In genomic region chr6:142746524-142746923, GRCh38 we compare ENCODE assay signal across 8 cellular contexts.
DNase-seq lines count a peak whose midpoint lies in the region; ATAC-seq and TF ChIP-seq lines count a peak whose summit lies in the region.

No MANE protein-coding gene starts in this region.

- POLR2A ChIA-PET in activated CD4-positive, alpha-beta T cell treated with anti-CD3 and anti-CD28 coated beads, Interleukin-2, amount 10 ng/mL, durations not matched to agents 7 days and 5 days (lab: Charles Lee): no interaction called here

- H3K27me3 ChIP-seq in spleen (replicated peaks in 1 of 7): no peaks in the 10 kb centered on the region
- H3K27me3 ChIP-seq in aorta (ENCODE audit: control insufficient read depth in 1 of 2, insufficient read depth in 2 of 2, low read length in 1 of 2): no peaks in the 10 kb centered on the region

- no peak for TF ChIP-seq POLR2A in spleen (IDR thresholded peaks at IDR 0.05)

- H3K36me3 ChIP-seq in spleen (no peaks in the 10 kb centered on the region), aorta (ENCODE audit: control insufficient read depth in 1 of 2, insufficient read depth in 2 of 2, low read length in 1 of 2) (no peaks in the 10 kb centered on the region)

- WGBS in spleen, 5 donors: 83 to 94% (median 85%) methylated on average over 2 of the region's 2 CpGs
- WGBS in aorta, 2 donors: 82 to 87% methylated on average over 2 of the region's 2 CpGs

- H3K4me3 Mint-ChIP-seq in activated CD8-positive, alpha-beta memory T cell treated with anti-CD3 and anti-CD28 coated beads, Interleukin-2, amount 10 ng/mL, durations not matched to agents 7 days and 5 days: no peak overlapping the region
- no peak overlapping the region for H3K4me3 Mint-ChIP-seq in activated CD4-positive, alpha-beta T cell treated with anti-CD3 and anti-CD28 coated beads, Interleukin-2, amount 10 ng/mL, durations not matched to agents 7 days and 5 days
- no peak overlapping the region for H3K4me3 Mint-ChIP-seq in glutamatergic neuron (ENCODE audit: unreplicated experiment)

- no peaks in the 10 kb centered on the region for H3K4me1 ChIP-seq in spleen
- H3K4me1 ChIP-seq in aorta (ENCODE audit: control insufficient read depth in 1 of 2, insufficient read depth in 2 of 2, low read length in 2 of 2): no peaks in the 10 kb centered on the region

- TF ChIP-seq CTCF in glutamatergic neuron (IDR thresholded peaks at IDR 0.05; ENCODE audit: partially characterized antibody, unreplicated experiment) (peak; percentile 30), spleen (IDR thresholded peaks at IDR 0.05 in 8 of 11, conservative IDR thresholded peaks at IDR 0.05 in 3 of 11) (peak; percentile 15 to 73 (median 56))

- H3K27me3 Mint-ChIP-seq in activated CD8-positive, alpha-beta memory T cell treated with anti-CD3 and anti-CD28 coated beads, Interleukin-2, amount 10 ng/mL, durations not matched to agents 7 days and 5 days: peaks cover 4% of the 10 kb centered on the region
- H3K27me3 Mint-ChIP-seq in activated CD4-positive, alpha-beta T cell treated with anti-CD3 and anti-CD28 coated beads, Interleukin-2, amount 10 ng/mL, durations not matched to agents 7 days and 5 days: no peaks in the 10 kb centered on the region
- peaks cover 2% of the 10 kb centered on the region for H3K27me3 Mint-ChIP-seq in glutamatergic neuron (ENCODE audit: unreplicated experiment)

- intact Hi-C loops in spleen (cut with DNase I; ENCODE audit: low total_unique reads) (no loop called here), aorta (cut with DNase I) (no loop called here)

- H3K27ac ChIP-seq in spleen: no peak overlapping the region
- no peak overlapping the region for H3K27ac ChIP-seq in aorta (ENCODE audit: low read depth in 1 of 2, low read length in 2 of 2)

- H3K4me3 ChIP-seq in spleen (no peak overlapping the region), aorta (ENCODE audit: low read length in 2 of 2) (no peak overlapping the region)

- DNase-seq in activated CD8-positive, alpha-beta memory T cell treated with anti-CD3 and anti-CD28 coated beads, Interleukin-2, amount 10 ng/mL, durations not matched to agents 7 days and 5 days: no peak
- no peak for DNase-seq in activated CD8-positive, alpha-beta memory T cell treated with anti-CD3 and anti-CD28 coated beads, Interleukin-2, amount 50 U/mL, for 48 hours
- peak; percentile 35 for DNase-seq in activated CD4-positive, alpha-beta T cell treated with anti-CD3 and anti-CD28 coated beads, Interleukin-2, amount 10 ng/mL, durations not matched to agents 7 days and 5 days
- DNase-seq in glutamatergic neuron: peak; percentile 38
- DNase-seq in spleen: no peak
- DNase-seq in NCI-H2029 treated with DMSO at 0.1 percent for 48 hours (lab: John Stamatoyannopoulos, UW): no peak
- no peak for DNase-seq in aorta

- no peaks in the 10 kb centered on the region for H3K9me3 Mint-ChIP-seq in activated CD8-positive, alpha-beta memory T cell treated with anti-CD3 and anti-CD28 coated beads, Interleukin-2, amount 10 ng/mL, durations not matched to agents 7 days and 5 days (ENCODE audit: low read depth)
- H3K9me3 Mint-ChIP-seq in activated CD4-positive, alpha-beta T cell treated with anti-CD3 and anti-CD28 coated beads, Interleukin-2, amount 10 ng/mL, durations not matched to agents 7 days and 5 days: no peaks in the 10 kb centered on the region
- no peaks in the 10 kb centered on the region for H3K9me3 Mint-ChIP-seq in glutamatergic neuron (ENCODE audit: unreplicated experiment)

- CTCF ChIA-PET in activated CD8-positive, alpha-beta memory T cell treated with anti-CD3 and anti-CD28 coated beads, Interleukin-2, amount 10 ng/mL, durations not matched to agents 7 days and 5 days (lab: Charles Lee): interaction anchor here (0.5 to 1.1 kb wide), 5 partner anchors 28 to 679 kb away, joined by 3 read pairs; no protein-coding TSS in a partner anchor
- CTCF ChIA-PET in activated CD4-positive, alpha-beta T cell treated with anti-CD3 and anti-CD28 coated beads, Interleukin-2, amount 10 ng/mL, durations not matched to agents 7 days and 5 days (lab: Charles Lee): interaction anchor here (0.9 to 1.8 kb wide), 4 partner anchors 9 to 140 kb away, joined by 3 to 5 read pairs (median 4); no protein-coding TSS in a partner anchor

- H3K9me3 ChIP-seq in spleen (no peaks in the 10 kb centered on the region), aorta (ENCODE audit: control insufficient read depth, low read length) (no peaks in the 10 kb centered on the region)

- no peaks in the 10 kb centered on the region for H3K4me1 Mint-ChIP-seq in activated CD8-positive, alpha-beta memory T cell treated with anti-CD3 and anti-CD28 coated beads, Interleukin-2, amount 10 ng/mL, durations not matched to agents 7 days and 5 days
- H3K4me1 Mint-ChIP-seq in activated CD4-positive, alpha-beta T cell treated with anti-CD3 and anti-CD28 coated beads, Interleukin-2, amount 10 ng/mL, durations not matched to agents 7 days and 5 days: no peaks in the 10 kb centered on the region
- H3K4me1 Mint-ChIP-seq in glutamatergic neuron (ENCODE audit: low read depth, unreplicated experiment): no peaks in the 10 kb centered on the region

- no peaks in the 10 kb centered on the region for H3K36me3 Mint-ChIP-seq in activated CD8-positive, alpha-beta memory T cell treated with anti-CD3 and anti-CD28 coated beads, Interleukin-2, amount 10 ng/mL, durations not matched to agents 7 days and 5 days
- peaks cover under 1% of the 10 kb centered on the region for H3K36me3 Mint-ChIP-seq in activated CD4-positive, alpha-beta T cell treated with anti-CD3 and anti-CD28 coated beads, Interleukin-2, amount 10 ng/mL, durations not matched to agents 7 days and 5 days (ENCODE audit: low read depth)
- H3K36me3 Mint-ChIP-seq in glutamatergic neuron (ENCODE audit: unreplicated experiment): no peaks in the 10 kb centered on the region

- H3K27ac Mint-ChIP-seq in activated CD8-positive, alpha-beta memory T cell treated with anti-CD3 and anti-CD28 coated beads, Interleukin-2, amount 10 ng/mL, durations not matched to agents 7 days and 5 days: no peak overlapping the region
- no peak overlapping the region for H3K27ac Mint-ChIP-seq in activated CD4-positive, alpha-beta T cell treated with anti-CD3 and anti-CD28 coated beads, Interleukin-2, amount 10 ng/mL, durations not matched to agents 7 days and 5 days
- no peak overlapping the region for H3K27ac Mint-ChIP-seq in glutamatergic neuron (ENCODE audit: unreplicated experiment)

- ATAC-seq in activated CD8-positive, alpha-beta memory T cell treated with anti-CD3 and anti-CD28 coated beads, Interleukin-2, amount 10 ng/mL, durations not matched to agents 7 days and 5 days: peak; percentile 45
- ATAC-seq in HG03159 (IDR thresholded peaks at IDR 0.05; ENCODE audit: unreplicated experiment) (peak; percentile 78), aorta (ENCODE audit: low FRiP score) (no peak)

Comparison
In these comparisons a context has a peak if more than half of its experiments do, and no peak if none do; other contexts are left out.
1. DNase-seq: peak in activated CD4-positive, alpha-beta T cell treated with anti-CD3 and anti-CD28 coated beads, Interleukin-2, amount 10 ng/mL, durations not matched to agents 7 days and 5 days (single experiment) and glutamatergic neuron (single experiment); none in activated CD8-positive, alpha-beta memory T cell treated with anti-CD3 and anti-CD28 coated beads, Interleukin-2, amount 10 ng/mL, durations not matched to agents 7 days and 5 days (single experiment), activated CD8-positive, alpha-beta memory T cell treated with anti-CD3 and anti-CD28 coated beads, Interleukin-2, amount 50 U/mL, for 48 hours (single experiment), spleen (single experiment), NCI-H2029 treated with DMSO at 0.1 percent for 48 hours (single experiment) and aorta (0 of 2).